Comparison of ENCODE assay signal across 11 cellular contexts in genomic region chr11:2708151-2708581, GRCh38. TPM values are rescaled to one million over a fixed set of nuclear protein-coding genes. Genes with fewer than 3 reads are reported as not detected.
DNase-seq lines count a peak whose midpoint lies in the region; ATAC-seq and TF ChIP-seq lines count a peak whose summit lies in the region.
"Had no signal": no experiment of that assay in that cellular context is flagged by ENCODE, and none has a peak within 500 bp of the region (broad histone marks: within the 10 kb centered on the region; RNA-seq: fewer than 3 reads in every experiment).

No MANE protein-coding gene starts in this region.

- H3K27me3 ChIP-seq in left lung (no peaks in the 10 kb centered on the region), skeletal muscle tissue (ENCODE audit: control insufficient read depth in 3 of 3, insufficient read depth in 3 of 3, low read length in 3 of 3) (no peaks in the 10 kb centered on the region)

- peak; percentile 45 for DNase-seq in AG08395 (ENCODE audit: low spot score)
- peak; percentile 20 for DNase-seq in dedifferentiated amniotic fluid mesenchymal stem cell (ENCODE audit: extremely low spot score)
- DNase-seq in left lung = peak in 1 of 2 donors; percentile 61
- no peak for DNase-seq in lower leg skin (ENCODE audit: low spot score in 2 of 2)
- no peak for DNase-seq in NOMO-1 (lab: John Stamatoyannopoulos, UW; ENCODE audit: unreplicated experiment in 2 of 2)
- DNase-seq in activated effector memory CD4-positive, alpha-beta T cell treated with anti-CD3 and anti-CD28 coated beads, Interleukin-2, amount 50 U/mL, for 16 hours = no peak
- DNase-seq: activated CD8-positive, alpha-beta T cell treated with anti-CD3 and anti-CD28 coated beads for 36 hours; NCI-H1436 had no signal

- ATAC-seq in left lung (peak; percentile 9), HG03039 (IDR thresholded peaks at IDR 0.05; ENCODE audit: unreplicated experiment) (no peak)
- ATAC-seq: activated CD8-positive, alpha-beta T cell treated with anti-CD3 and anti-CD28 coated beads for 36 hours had no signal

- TF ChIP-seq CTCF in left lung (IDR thresholded peaks at IDR 0.05) (no peak), lower leg skin (IDR thresholded peaks at IDR 0.05) (no peak)

- H3K4me3 ChIP-seq in left lung (no peak overlapping the region), skeletal muscle tissue (ENCODE audit: low read length in 3 of 3) (peak overlapping the region in 2 of 3 donors; percentile 43 to 49), lower leg skin (ENCODE audit: low read depth, poor library complexity, severe bottlenecking) (no peak overlapping the region)

- WGBS in lower leg skin, 2 donors = 35 to 39% methylated on average over 11 of the region's 11 CpGs

- H3K36me3 ChIP-seq in left lung = no peaks in the 10 kb centered on the region
- H3K36me3 ChIP-seq in skeletal muscle tissue (ENCODE audit: control insufficient read depth in 3 of 3, insufficient read depth in 3 of 3, low read length in 3 of 3) = no peaks in the 10 kb centered on the region

- peaks cover 0 to 5% of the 10 kb centered on the region in 2 donors for H3K9me3 ChIP-seq in left lung
- peaks cover 0 to 3% (median 0%) of the 10 kb centered on the region in 3 donors for H3K9me3 ChIP-seq in skeletal muscle tissue (ENCODE audit: control insufficient read depth in 3 of 3, low read length in 3 of 3)

- no peak for TF ChIP-seq POLR2A in lower leg skin (IDR thresholded peaks at IDR 0.05)

- peak overlapping the region in 2 of 3 donors; percentile 14 to 79 for H3K9ac ChIP-seq in skeletal muscle tissue (ENCODE audit: low read depth in 1 of 3, low read length in 3 of 3)
- H3K9ac ChIP-seq: parathyroid adenoma had no signal

- peaks cover 7 to 11% of the 10 kb centered on the region in 2 donors for H3K4me1 ChIP-seq in left lung
- peaks cover 29 to 40% (median 32%) of the 10 kb centered on the region in 3 donors for H3K4me1 ChIP-seq in skeletal muscle tissue (ENCODE audit: control insufficient read depth in 3 of 3, insufficient read depth in 3 of 3, low read length in 3 of 3)
- H3K4me1 ChIP-seq: parathyroid adenoma had no signal

- H3K27ac ChIP-seq in left lung (peak overlapping the region in 1 of 2 donors; percentile 51), skeletal muscle tissue (ENCODE audit: low read depth, low read length) (peak overlapping the region; percentile 86)
- H3K27ac ChIP-seq: parathyroid adenoma had no signal

- intact Hi-C loops in left lung (cut with DNase I) = no loop called here
- intact Hi-C loops in lower leg skin (cut with DNase I; ENCODE audit: low total_unique reads) = no loop called here

RNA-seq across cellular contexts. Expression of gene KCNQ1OT1, which starts 8.4 kb away (rescaled TPM):
- total RNA-seq in left lung (1 to 10 TPM; 2.5 to 2.6 TPM), skeletal muscle tissue (6.8 TPM), lower leg skin (1 to 10 TPM in 1 of 4 donors, under 1 TPM in 3; 0.63 to 1.8 (median 0.91) TPM)

Comparison
In these comparisons a context has a peak if more than half of its experiments do, and no peak if none do; other contexts are left out.
1. DNase-seq: peak in AG08395 (single experiment) and dedifferentiated amniotic fluid mesenchymal stem cell (single experiment); none in lower leg skin (0 of 2), NOMO-1 (0 of 2) and activated effector memory CD4-positive, alpha-beta T cell treated with anti-CD3 and anti-CD28 coated beads, Interleukin-2, amount 50 U/mL, for 16 hours (single experiment).
2. H3K4me3 ChIP-seq: peak in skeletal muscle tissue (2 of 3); none in left lung (0 of 2) and lower leg skin (single experiment).